Comparison of ENCODE assay signal across 11 cellular contexts in genomic region chr4:142128529-142128928, GRCh38.
DNase-seq lines count a peak whose midpoint lies in the region; ATAC-seq and TF ChIP-seq lines count a peak whose summit lies in the region.
"Had no signal": no experiment of that assay in that cellular context is flagged by ENCODE, and none has a peak within 500 bp of the region (broad histone marks: within the 10 kb centered on the region; RNA-seq: fewer than 3 reads in every experiment).

No MANE protein-coding gene starts in this region.

- ATAC-seq in heart right ventricle (peak in 6 of 8 donors; percentile 41 to 65 (median 60)), Right ventricle myocardium inferior (no peak), GM19463 (IDR thresholded peaks at IDR 0.05; ENCODE audit: unreplicated experiment) (no peak), GM18502 (IDR thresholded peaks at IDR 0.05; ENCODE audit: poor library complexity, unreplicated experiment) (no peak)

- H3K4me3 ChIP-seq in heart right ventricle (no peak overlapping the region), mesenchymal stem cell (ENCODE audit: insufficient read depth in 1 of 2, low read depth in 1 of 2, low read length in 2 of 2) (no peak overlapping the region), uterus (no peak overlapping the region)

- peak overlapping the region in 2 of 10 donors; percentile 16 to 31 for H3K27ac ChIP-seq in heart right ventricle
- H3K27ac ChIP-seq in mesenchymal stem cell (ENCODE audit: low read length, poor library complexity, severe bottlenecking) = no peak overlapping the region
- H3K27ac ChIP-seq in uterus = peak overlapping the region; percentile 27 to 71
- H3K27ac ChIP-seq: C4-2B had no signal

- H4K91ac ChIP-seq in mesenchymal stem cell (ENCODE audit: low read length) = no peak overlapping the region

- DNase-seq in heart right ventricle = peak in 1 of 2 donors; percentile 13
- DNase-seq in Right ventricle myocardium inferior (ENCODE audit: missing footprints) = no peak
- DNase-seq in dermis microvascular lymphatic vessel endothelial cell (ENCODE audit: low read depth in 2 of 2) = peak; percentile 30 to 97
- peak; percentile 15 for DNase-seq in mesenchymal stem cell
- DNase-seq in uterus = peak; percentile 15 to 62
- no peak for DNase-seq in mucosa of gallbladder (ENCODE audit: low spot score)
- DNase-seq: activated gamma-delta T cell, NCI-H510A had no signal

- WGBS in heart right ventricle, 2 donors = 11 to 16% methylated on average over 3 of the region's 3 CpGs
- 55% methylated on average over 3 of the region's 3 CpGs for WGBS in mesenchymal stem cell

- no peak for TF ChIP-seq POLR2A in uterus (IDR thresholded peaks at IDR 0.05)

- no peak overlapping the region for H2BK15ac ChIP-seq in mesenchymal stem cell (ENCODE audit: low read depth, poor library complexity, severe bottlenecking)

- H3K14ac ChIP-seq in mesenchymal stem cell (ENCODE audit: low read length in 2 of 2) = no peak overlapping the region

- H2AFZ ChIP-seq in mesenchymal stem cell (ENCODE audit: low read depth, low read length) = no peak overlapping the region

- H3K18ac ChIP-seq in mesenchymal stem cell (ENCODE audit: low read depth in 1 of 2, low read length in 2 of 2) = no peak overlapping the region

- H3K23ac ChIP-seq in mesenchymal stem cell (ENCODE audit: low read length in 2 of 2) = no peak overlapping the region

- H3K9ac ChIP-seq in mesenchymal stem cell (ENCODE audit: low read length) = no peak overlapping the region

- H3K9me3 ChIP-seq in heart right ventricle = no peaks in the 10 kb centered on the region
- H3K9me3 ChIP-seq in mesenchymal stem cell (ENCODE audit: control insufficient read depth, low read length) = no peaks in the 10 kb centered on the region
- no peaks in the 10 kb centered on the region for H3K9me3 ChIP-seq in uterus

- no peak overlapping the region for H2BK12ac ChIP-seq in mesenchymal stem cell (ENCODE audit: low read length in 2 of 2)

- intact Hi-C loops in heart right ventricle (cut with DNase I) (loop anchor here in 9 of 10 donors (2.0 to 10.0 kb wide), 10 partner anchors 224 to 719 kb away; partner anchors contain the start of gene INPP4B (in 3 of the 9)), Right ventricle myocardium inferior (cut with DNase I) (no loop called here), uterus (cut with DNase I; ENCODE audit: low total_unique reads) (no loop called here)

- H2AK5ac ChIP-seq in mesenchymal stem cell (ENCODE audit: low read length, severe bottlenecking) = no peak overlapping the region

- H3K27me3 ChIP-seq in heart right ventricle = no peaks in the 10 kb centered on the region
- H3K27me3 ChIP-seq in mesenchymal stem cell (ENCODE audit: control insufficient read depth in 1 of 2, insufficient read depth in 1 of 2, low read length in 2 of 2) = no peaks in the 10 kb centered on the region
- no peaks in the 10 kb centered on the region for H3K27me3 ChIP-seq in uterus

- H3K36me3 ChIP-seq in heart right ventricle = peaks cover 0 to 2% (median 0%) of the 10 kb centered on the region in 9 donors
- H3K36me3 ChIP-seq in mesenchymal stem cell (ENCODE audit: control insufficient read depth in 1 of 2, insufficient read depth in 2 of 2, low read depth in 1 of 2, low read length in 2 of 2) = no peaks in the 10 kb centered on the region
- no peaks in the 10 kb centered on the region for H3K36me3 ChIP-seq in uterus

- H3K79me1 ChIP-seq in mesenchymal stem cell (replicated peaks; ENCODE audit: low read length, poor library complexity, severe bottlenecking) = peaks cover 2% of the 10 kb centered on the region

- no peak overlapping the region for H2BK120ac ChIP-seq in mesenchymal stem cell (ENCODE audit: low read depth, low read length)

- H2BK5ac ChIP-seq in mesenchymal stem cell (ENCODE audit: low read depth, low read length, poor library complexity, severe bottlenecking) = no peak overlapping the region

- no peak overlapping the region for H3K4ac ChIP-seq in mesenchymal stem cell (ENCODE audit: low read depth in 1 of 2, low read length in 2 of 2)

- H3K4me2 ChIP-seq in mesenchymal stem cell (ENCODE audit: low read length, poor library complexity, severe bottlenecking) = no peak overlapping the region

- H3K4me1 ChIP-seq in heart right ventricle = peaks cover 4 to 41% (median 14%) of the 10 kb centered on the region in 9 donors
- no peaks in the 10 kb centered on the region for H3K4me1 ChIP-seq in mesenchymal stem cell (ENCODE audit: control insufficient read depth, insufficient read depth, low read depth, low read length)
- H3K4me1 ChIP-seq in uterus = peaks cover 0 to 4% of the 10 kb centered on the region in 2 donors

- TF ChIP-seq CTCF in heart right ventricle (IDR thresholded peaks at IDR 0.05) (no peak), uterus (IDR thresholded peaks at IDR 0.05) (no peak)

- H4K8ac ChIP-seq in mesenchymal stem cell (ENCODE audit: low read length) = no peak overlapping the region

Comparison
In these comparisons a context has a peak if more than half of its experiments do, and no peak if none do; other contexts are left out.
1. ATAC-seq: peak in heart right ventricle (6 of 8); none in Right ventricle myocardium inferior (single experiment), GM19463 (single experiment) and GM18502 (single experiment).
2. intact Hi-C loops: an anchor here in heart right ventricle (2.0 to 10.0 kb wide); none called in Right ventricle myocardium inferior and uterus.
3. DNase-seq: peak in dermis microvascular lymphatic vessel endothelial cell (2 of 2), mesenchymal stem cell (single experiment) and uterus (2 of 2); none in Right ventricle myocardium inferior (single experiment) and mucosa of gallbladder (single experiment).